Comparison of ENCODE assay signal across 1 cellular context in genomic region chr4:139005774-139006173, GRCh38.
TF ChIP-seq lines count a peak whose summit lies in the region.

No MANE protein-coding gene starts in this region.

TF ChIP-seq in GM23338, 12 proteins besides CTCF, POLR2A, EP300 and RAD21 (continued from another document):
- no peak for TF ChIP-seq ZNF462 (CRISPR knock-in tag; IDR thresholded peaks at IDR 0.05)
